Comparison of ENCODE assay signal across 8 cellular contexts in genomic region chr2:64143154-64144056, GRCh38. TPM values are rescaled to one million over a fixed set of nuclear protein-coding genes. Genes with fewer than 3 reads are reported as not detected.
A peak's percentile ranks its signal among the peaks of the same experiment; 100 is the strongest.
DNase-seq lines count a peak whose midpoint lies in the region; ATAC-seq and TF ChIP-seq lines count a peak whose summit lies in the region.

No MANE protein-coding gene starts in this region.

- H3K9ac ChIP-seq in neural cell (ENCODE audit: low read length), result peak overlapping the region; percentile 88

- no peaks in the 10 kb centered on the region for H4K20me1 ChIP-seq in neural cell (ENCODE audit: insufficient read depth)

- H3K4me2 ChIP-seq in neural cell (ENCODE audit: low read length), result peak overlapping the region; percentile 83

- no peak overlapping the region for H3K4me3 Mint-ChIP-seq in activated T-helper 17 cell treated with anti-CD3 and anti-CD28 coated beads, Interleukin-2, amount 50 U/mL, for 72 hours

- TF ChIP-seq CTCF in AG04450 (IDR thresholded peaks at IDR 0.05; ENCODE audit: low read depth, low read length) (no peak), foreskin fibroblast (IDR thresholded peaks at IDR 0.05; ENCODE audit: low read depth, low read length) (no peak), neural cell (IDR thresholded peaks at IDR 0.05; ENCODE audit: poor library complexity, severe bottlenecking) (no peak)

- POLR2A ChIA-PET in AG04450 (lab: Yijun Ruan, JAX), result no interaction called here

- H3K27ac ChIP-seq in AG04450 (ENCODE audit: low read depth, low read length) (no peak overlapping the region), neural cell (ENCODE audit: low read length) (peak overlapping the region; percentile 81)

- no peaks in the 10 kb centered on the region for H3K9me3 Mint-ChIP-seq in activated T-helper 17 cell treated with anti-CD3 and anti-CD28 coated beads, Interleukin-2, amount 50 U/mL, for 72 hours

- peak overlapping the region; percentile 47 for H2AFZ ChIP-seq in neural cell (ENCODE audit: low read depth, low read length)

- H3K36me3 ChIP-seq in neural cell (ENCODE audit: insufficient read depth, low read length), result no peaks in the 10 kb centered on the region

- ATAC-seq in GM18519 (IDR thresholded peaks at IDR 0.05; ENCODE audit: low FRiP score, unreplicated experiment), result peak; percentile 1
- peak; percentile 18 for ATAC-seq in HG03045 (IDR thresholded peaks at IDR 0.05; ENCODE audit: unreplicated experiment)
- peak; percentile 14 for ATAC-seq in activated T-helper 17 cell treated with anti-CD3 and anti-CD28 coated beads, Interleukin-2, amount 50 U/mL, for 72 hours (replicated peaks)

- TF ChIP-seq EP300 in neural cell (conservative IDR thresholded peaks at IDR 0.05; ENCODE audit: poor library complexity, severe bottlenecking), result peak; percentile 28

- H3K9me2 ChIP-seq in neural cell (ENCODE audit: insufficient read depth, low read length), result no peaks in the 10 kb centered on the region

- no peaks in the 10 kb centered on the region for H3K27me3 Mint-ChIP-seq in activated T-helper 17 cell treated with anti-CD3 and anti-CD28 coated beads, Interleukin-2, amount 50 U/mL, for 72 hours

- H3F3A ChIP-seq in neural cell (ENCODE audit: insufficient read depth, low read length, poor library complexity, severe bottlenecking), result no peaks in the 10 kb centered on the region

- peaks cover 18% of the 10 kb centered on the region for H3K4me1 Mint-ChIP-seq in activated T-helper 17 cell treated with anti-CD3 and anti-CD28 coated beads, Interleukin-2, amount 50 U/mL, for 72 hours

- DNase-seq in AG04450 (ENCODE audit: low read depth, low spot score) (no peak), NCI-H460 (ENCODE audit: extremely low read depth, low read depth) (peak; percentile 13), foreskin fibroblast (peak in 1 of 2 donors; percentile 65), T1000 (lab: John Stamatoyannopoulos, UW) (no peak)

- H3K4me3 ChIP-seq in AG04450 (ENCODE audit: low read depth, low read length) (peak overlapping the region; percentile 80), foreskin fibroblast (ENCODE audit: low read depth in 1 of 2, low read length in 2 of 2) (peak overlapping the region; percentile 69 to 71), neural cell (ENCODE audit: low read length) (peak overlapping the region; percentile 93)

- H3K36me3 Mint-ChIP-seq in activated T-helper 17 cell treated with anti-CD3 and anti-CD28 coated beads, Interleukin-2, amount 50 U/mL, for 72 hours (ENCODE audit: low read depth), result peaks cover 52% of the 10 kb centered on the region

- peaks cover 2% of the 10 kb centered on the region for H3K27me3 ChIP-seq in AG04450 (ENCODE audit: control insufficient read depth, insufficient read depth, low read length)
- no peaks in the 10 kb centered on the region for H3K27me3 ChIP-seq in neural cell (ENCODE audit: insufficient read depth, low read depth, low read length)

- no peak for TF ChIP-seq RAD21 in neural cell (conservative IDR thresholded peaks at IDR 0.05)

- peak overlapping the region; percentile 96 for H3K27ac Mint-ChIP-seq in activated T-helper 17 cell treated with anti-CD3 and anti-CD28 coated beads, Interleukin-2, amount 50 U/mL, for 72 hours

- CTCF ChIA-PET in AG04450 (lab: Charles Lee), result interaction anchor here (0.6 kb wide), 1 partner anchor 71 kb away, joined by 3 read pairs; no protein-coding TSS in a partner anchor

- H3K9me3 ChIP-seq in AG04450 (ENCODE audit: control insufficient read depth, insufficient read depth, low read length), result no peaks in the 10 kb centered on the region
- no peaks in the 10 kb centered on the region for H3K9me3 ChIP-seq in neural cell (ENCODE audit: low read length)

- peaks cover 52% of the 10 kb centered on the region for H3K79me2 ChIP-seq in neural cell (replicated peaks; ENCODE audit: insufficient read depth, low read length)

TF ChIP-seq in neural cell, 6 proteins besides CTCF, POLR2A, EP300 and RAD21:
- TF ChIP-seq MXI1 (conservative IDR thresholded peaks at IDR 0.05; ENCODE audit: poor library complexity, severe bottlenecking) (peak; percentile 44), POLR2AphosphoS5 (IDR thresholded peaks at IDR 0.05) (no peak)

RNA-seq across cellular contexts. Expression of gene PELI1, which starts 0.8 kb away (rescaled TPM):
- polyA plus RNA-seq in AG04450 (2011; rRNA removed) (3.3 and 4.9 TPM in 2 replicates), neural cell (28.0 and 34.9 TPM in 2 replicates)
- 4.2 and 5.0 TPM in 2 replicates for polyA minus RNA-seq in AG04450 (2011; rRNA and poly(A)+ RNA removed)
- total RNA-seq in NCI-H460 (2014; rRNA removed; shearing (Covaris generic)), result 9.4 and 9.6 TPM in 2 replicates
- polyA plus RNA-seq in NCI-H460 (2014; cell fraction: nucleus; rRNA removed), result 5.6 and 10.4 TPM in 2 replicates
- total RNA-seq in activated T-helper 17 cell treated with anti-CD3 and anti-CD28 coated beads, Interleukin-2, amount 50 U/mL, for 72 hours, result 10 to 100 TPM; 57.4 to 59.7 TPM
- polyA minus RNA-seq in neural cell, result 52.6 and 55.2 TPM in 2 replicates
